Comparison of ENCODE assay signal across 12 cellular contexts in the genomic region with DNA sequence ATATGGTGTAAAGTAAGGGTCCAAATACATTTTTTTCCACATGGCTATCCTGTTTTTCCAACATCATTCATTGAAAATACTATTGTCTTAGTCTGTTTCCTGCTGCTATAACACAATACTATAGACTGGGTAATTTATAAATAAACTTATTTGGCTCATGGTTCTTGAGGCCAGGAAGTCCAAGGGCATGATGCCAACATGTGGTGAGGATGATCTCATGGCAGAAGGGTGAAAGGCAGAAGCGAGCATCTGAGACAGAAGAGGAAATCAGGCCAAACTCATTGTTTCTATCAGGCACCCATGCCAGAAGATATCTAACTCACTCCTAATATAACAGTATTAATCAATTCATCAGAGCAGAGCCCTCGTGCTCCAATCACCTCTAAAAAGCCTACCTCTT. TPM values are rescaled to one million over a fixed set of nuclear protein-coding genes. Genes with fewer than 3 reads are reported as not detected.
DNase-seq lines count a peak whose midpoint lies in the region; ATAC-seq and TF ChIP-seq lines count a peak whose summit lies in the region.
"Had no signal": no experiment of that assay in that cellular context is flagged by ENCODE, and none has a peak within 500 bp of the region (broad histone marks: within the 10 kb centered on the region; RNA-seq: fewer than 3 reads in every experiment).

No MANE protein-coding gene starts in this region.

- H4K20me1 ChIP-seq in hepatocyte (ENCODE audit: insufficient read depth, poor library complexity, severe bottlenecking): no peaks in the 10 kb centered on the region

- no peak overlapping the region for H3K4me2 ChIP-seq in hepatocyte

- H3K27ac ChIP-seq in hepatocyte (no peak overlapping the region), spleen (peak overlapping the region in 2 of 8 donors; percentile 21 to 29)
- H3K27ac ChIP-seq: pancreas had no signal

- 91% methylated on average over 2 of the region's 2 CpGs for WGBS in hepatocyte (ENCODE audit: low lambda C conversion rate, missing lambda C conversion rate)
- 38 to 48% (median 42%) methylated on average over 2 of the region's 2 CpGs for WGBS in spleen, 5 donors

- no peak overlapping the region for H3K4me3 ChIP-seq in hepatocyte
- no peak overlapping the region for H3K4me3 ChIP-seq in spleen
- H3K4me3 ChIP-seq: pancreas had no signal

- H3K27ac Mint-ChIP-seq in stimulated activated naive CD8-positive, alpha-beta T cell treated with anti-CD3 and anti-CD28 coated beads, Interleukin-15, amount 100 ng/mL, for 72 hours: no peak overlapping the region
- H3K27ac Mint-ChIP-seq in T-helper 17 cell: no peak overlapping the region
- H3K27ac Mint-ChIP-seq: activated naive CD8-positive, alpha-beta T cell treated with anti-CD3 and anti-CD28 coated beads, Interleukin-2, amount 10 ng/mL, durations not matched to agents 7 days and 5 days had no signal

- H3K9me3 ChIP-seq in T-helper 17 cell (ENCODE audit: control insufficient read depth, low read length, poor library complexity, severe bottlenecking) (no peaks in the 10 kb centered on the region), hepatocyte (ENCODE audit: low read depth) (no peaks in the 10 kb centered on the region), spleen (no peaks in the 10 kb centered on the region)
- H3K9me3 ChIP-seq: pancreas had no signal

- no peaks in the 10 kb centered on the region for H3K27me3 Mint-ChIP-seq in stimulated activated naive CD8-positive, alpha-beta T cell treated with anti-CD3 and anti-CD28 coated beads, Interleukin-15, amount 100 ng/mL, for 72 hours
- no peaks in the 10 kb centered on the region for H3K27me3 Mint-ChIP-seq in T-helper 17 cell
- H3K27me3 Mint-ChIP-seq: activated naive CD8-positive, alpha-beta T cell treated with anti-CD3 and anti-CD28 coated beads, Interleukin-2, amount 10 ng/mL, durations not matched to agents 7 days and 5 days had no signal

- TF ChIP-seq CTCF in hepatocyte (IDR thresholded peaks at IDR 0.05; ENCODE audit: poor library complexity): no peak
- no peak for TF ChIP-seq CTCF in spleen (IDR thresholded peaks at IDR 0.05 in 8 of 11, conservative IDR thresholded peaks at IDR 0.05 in 3 of 11)

- H3K4me1 ChIP-seq in hepatocyte (ENCODE audit: insufficient read depth) (no peaks in the 10 kb centered on the region), spleen (peaks cover 0 to 23% (median 11%) of the 10 kb centered on the region in 6 donors)
- H3K4me1 ChIP-seq: pancreas had no signal

- no peaks in the 10 kb centered on the region for H3K36me3 ChIP-seq in hepatocyte (replicated peaks; ENCODE audit: insufficient read depth, low read depth)
- H3K36me3 ChIP-seq in spleen: no peaks in the 10 kb centered on the region
- H3K36me3 ChIP-seq: pancreas had no signal

- no peaks in the 10 kb centered on the region for H3K9me2 ChIP-seq in hepatocyte (replicated peaks; ENCODE audit: insufficient read depth)

- H3K27me3 ChIP-seq in hepatocyte (no peaks in the 10 kb centered on the region), spleen (replicated peaks in 1 of 7) (no peaks in the 10 kb centered on the region)
- H3K27me3 ChIP-seq: pancreas had no signal

- no peaks in the 10 kb centered on the region for H3K79me2 ChIP-seq in hepatocyte

- intact Hi-C loops in spleen (cut with DNase I; ENCODE audit: low total_unique reads): no loop called here

- TF ChIP-seq POLR2A in spleen (IDR thresholded peaks at IDR 0.05): no peak

- no peak overlapping the region for H2AFZ ChIP-seq in hepatocyte

- H3K4me1 Mint-ChIP-seq in stimulated activated naive CD8-positive, alpha-beta T cell treated with anti-CD3 and anti-CD28 coated beads, Interleukin-15, amount 100 ng/mL, for 72 hours: peaks cover 9% of the 10 kb centered on the region
- peaks cover 8% of the 10 kb centered on the region for H3K4me1 Mint-ChIP-seq in T-helper 17 cell

- DNase-seq in stimulated activated naive CD8-positive, alpha-beta T cell treated with anti-CD3 and anti-CD28 coated beads, Interleukin-15, amount 100 ng/mL, for 72 hours: peak in 1 of 2 donors; percentile 32
- no peak for DNase-seq in stimulated activated naive CD8-positive, alpha-beta T cell treated with anti-CD3 and anti-CD28 coated beads, Interleukin-15, Interleukin-2, amounts not matched to agents 100 U/mL and 50 U/mL, for 24 hours
- DNase-seq in T-helper 17 cell (no peak), fibroblast of the conjunctiva (ENCODE audit: low read depth) (peak; percentile 69), hepatocyte (ENCODE audit: low spot score) (no peak), spleen (no peak)
- DNase-seq: activated naive CD8-positive, alpha-beta T cell treated with anti-CD3 and anti-CD28 coated beads, Interleukin-2, amount 10 ng/mL, durations not matched to agents 7 days and 5 days; DMS79; SHP77 treated with DMSO at 0.1 percent for 48 hours had no signal

- H3K36me3 Mint-ChIP-seq in T-helper 17 cell (ENCODE audit: low read depth): no peaks in the 10 kb centered on the region

- no peak overlapping the region for H3K4me3 Mint-ChIP-seq in stimulated activated naive CD8-positive, alpha-beta T cell treated with anti-CD3 and anti-CD28 coated beads, Interleukin-15, amount 100 ng/mL, for 72 hours
- no peak overlapping the region for H3K4me3 Mint-ChIP-seq in T-helper 17 cell
- H3K4me3 Mint-ChIP-seq: activated naive CD8-positive, alpha-beta T cell treated with anti-CD3 and anti-CD28 coated beads, Interleukin-2, amount 10 ng/mL, durations not matched to agents 7 days and 5 days had no signal

- H3K9me3 Mint-ChIP-seq in stimulated activated naive CD8-positive, alpha-beta T cell treated with anti-CD3 and anti-CD28 coated beads, Interleukin-15, amount 100 ng/mL, for 72 hours: peaks cover 0 to 7% of the 10 kb centered on the region in 2 donors

- ATAC-seq in stimulated activated naive CD8-positive, alpha-beta T cell treated with anti-CD3 and anti-CD28 coated beads, Interleukin-15, amount 100 ng/mL, for 72 hours: peak; percentile 46
- no peak for ATAC-seq in stimulated activated naive CD8-positive, alpha-beta T cell treated with anti-CD3 and anti-CD28 coated beads, Interleukin-15, Interleukin-2, amounts not matched to agents 100 U/mL and 50 U/mL, for 24 hours
- ATAC-seq in T-helper 17 cell (peak; percentile 61), GM21717 (IDR thresholded peaks at IDR 0.05; ENCODE audit: unreplicated experiment) (no peak), GM19023 (IDR thresholded peaks at IDR 0.05; ENCODE audit: unreplicated experiment) (no peak)

RNA-seq across cellular contexts. Expression of gene ANKRD55, which starts 42.6 kb away (rescaled TPM):
- total RNA-seq in T-helper 17 cell (1 to 10 TPM; 2.3 to 3.1 TPM), hepatocyte (0.20 and 0.28 TPM in 2 replicates), spleen (1 to 10 TPM; 1.6 to 9.0 (median 3.0) TPM)
- polyA plus RNA-seq in hepatocyte (0.31 and 0.41 TPM in 2 replicates), spleen (1 to 10 TPM in 1 of 3 donors, under 1 TPM in 2; 0.42 to 2.2 (median 0.43) TPM)
- polyA plus RNA-seq: pancreas had no signal

Comparison
In these comparisons a context has a peak if more than half of its experiments do, and no peak if none do; other contexts are left out.
1. ATAC-seq: peak in stimulated activated naive CD8-positive, alpha-beta T cell treated with anti-CD3 and anti-CD28 coated beads, Interleukin-15, amount 100 ng/mL, for 72 hours (single experiment) and T-helper 17 cell (single experiment); none in stimulated activated naive CD8-positive, alpha-beta T cell treated with anti-CD3 and anti-CD28 coated beads, Interleukin-15, Interleukin-2, amounts not matched to agents 100 U/mL and 50 U/mL, for 24 hours (single experiment), GM21717 (single experiment) and GM19023 (single experiment).